Comparison of ENCODE assay signal across 13 cellular contexts in the genomic region with DNA sequence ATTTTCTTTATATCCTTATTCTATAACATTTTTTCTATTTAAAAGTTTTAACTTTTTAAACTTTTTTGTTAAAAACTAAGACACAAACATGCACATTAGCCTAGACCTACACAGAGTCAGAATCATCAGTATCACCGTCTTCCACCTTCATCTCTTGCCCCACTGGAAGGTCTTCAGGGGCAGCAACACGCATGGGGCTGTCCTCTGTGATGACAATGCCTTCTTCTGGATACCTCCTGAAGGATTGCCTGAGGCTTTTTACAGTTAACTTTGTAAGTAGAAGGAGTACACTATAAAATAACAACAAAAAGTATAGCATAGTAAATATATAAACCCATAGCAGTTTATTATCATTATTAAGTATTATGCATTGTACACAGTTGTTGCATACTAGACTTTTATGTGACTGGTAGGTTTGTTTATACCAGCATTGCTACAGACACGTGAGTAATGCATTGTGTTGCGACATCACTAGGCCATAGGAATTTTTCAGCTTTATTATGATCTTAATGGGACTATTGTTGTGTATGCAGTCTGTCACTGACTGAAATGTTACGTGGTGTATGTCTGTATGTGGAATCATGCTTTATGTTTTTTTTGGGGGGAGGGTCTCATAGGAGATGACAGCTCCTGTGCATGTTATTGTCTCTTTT. TPM values are rescaled to one million over a fixed set of nuclear protein-coding genes. Genes with fewer than 3 reads are reported as not detected.
DNase-seq lines count a peak whose midpoint lies in the region; ATAC-seq and TF ChIP-seq lines count a peak whose summit lies in the region.
"Had no signal": no experiment of that assay in that cellular context is flagged by ENCODE, and none has a peak within 500 bp of the region (broad histone marks: within the 10 kb centered on the region; RNA-seq: fewer than 3 reads in every experiment).

No MANE protein-coding gene starts in this region.

- no peak overlapping the region for H3K4me3 ChIP-seq in AG04449 (ENCODE audit: low read depth, low read length)

- ATAC-seq in HG03354 (IDR thresholded peaks at IDR 0.05; ENCODE audit: poor library complexity, severe bottlenecking, unreplicated experiment) (no peak), GM21360 (IDR thresholded peaks at IDR 0.05; ENCODE audit: unreplicated experiment) (no peak)
- ATAC-seq: activated CD8-positive, alpha-beta memory T cell treated with anti-CD3 and anti-CD28 coated beads, Interleukin-2, amount 10 ng/mL, durations not matched to agents 7 days and 5 days had no signal

- intact Hi-C loops in activated T-helper 2 cell treated with anti-CD3 and anti-CD28 coated beads, Interferon-gamma antibody, Interleukin-2, Interleukin-4, amounts not matched to agents 10 μg/mL and 5 μg/mL and 100 μg/mL, durations not matched to agents 14 hours and 24 hours and 36 hours (cut with micrococcal nuclease), result loop anchor here (5.0 kb wide), 1 partner anchor 48 kb away; no protein-coding TSS in a partner anchor

- DNase-seq in AG04449 (ENCODE audit: low read depth, low spot score), result peak; percentile 37
- peak; percentile 84 for DNase-seq in HT1080 (ENCODE audit: low read depth)
- DNase-seq in activated T-helper 2 cell treated with anti-CD3 and anti-CD28 coated beads, Interferon-gamma antibody, Interleukin-2, Interleukin-4, amounts not matched to agents 10 μg/mL and 5 μg/mL and 100 μg/mL, durations not matched to agents 14 hours and 24 hours and 36 hours (ENCODE audit: low spot score), result no peak
- DNase-seq in glomerular visceral epithelial cell (ENCODE audit: extremely low spot score), result peak; percentile 28
- DNase-seq in retina, result no peak
- no peak for DNase-seq in activated naive CD4-positive, alpha-beta T cell treated with anti-CD3 and anti-CD28 coated beads, Interleukin-2, amount 50 U/mL, for 16 hours
- DNase-seq: activated CD8-positive, alpha-beta memory T cell treated with anti-CD3 and anti-CD28 coated beads, Interleukin-2, amount 10 ng/mL, durations not matched to agents 7 days and 5 days; CD4-positive, alpha-beta memory T cell; H7; NCI-H345 had no signal

- POLR2A ChIA-PET in AG04449 (lab: Yijun Ruan, JAX), result interaction anchor here (0.6 to 1.2 kb wide), 3 partner anchors 18 to 21 kb away, joined by 3 to 8 read pairs (median 3); partner anchors contain the start of gene ATP1B3

- H3K27ac Mint-ChIP-seq in activated T-helper 2 cell treated with anti-CD3 and anti-CD28 coated beads, Interferon-gamma antibody, Interleukin-2, Interleukin-4, amounts not matched to agents 10 μg/mL and 5 μg/mL and 100 μg/mL, durations not matched to agents 14 hours and 24 hours and 36 hours, result peak overlapping the region; percentile 10
- H3K27ac Mint-ChIP-seq: activated CD8-positive, alpha-beta memory T cell treated with anti-CD3 and anti-CD28 coated beads, Interleukin-2, amount 10 ng/mL, durations not matched to agents 7 days and 5 days; stimulated activated naive CD8-positive, alpha-beta T cell treated with anti-CD3 and anti-CD28 coated beads, Interleukin-15, Interleukin-2, amounts not matched to agents 100 ng/mL and 50 ng/mL, for 24 hours had no signal

- H3K36me3 Mint-ChIP-seq in activated T-helper 2 cell treated with anti-CD3 and anti-CD28 coated beads, Interferon-gamma antibody, Interleukin-2, Interleukin-4, amounts not matched to agents 10 μg/mL and 5 μg/mL and 100 μg/mL, durations not matched to agents 14 hours and 24 hours and 36 hours (ENCODE audit: low read depth), result peaks cover 69% of the 10 kb centered on the region

- CTCF ChIA-PET in AG04449 (lab: Yijun Ruan, JAX), result interaction anchor here (1.0 to 5.5 kb wide), 3 partner anchors 9 to 19 kb away, joined by 3 to 26 read pairs (median 25); partner anchors contain the start of gene ATP1B3

- H3K27me3 Mint-ChIP-seq in activated T-helper 2 cell treated with anti-CD3 and anti-CD28 coated beads, Interferon-gamma antibody, Interleukin-2, Interleukin-4, amounts not matched to agents 10 μg/mL and 5 μg/mL and 100 μg/mL, durations not matched to agents 14 hours and 24 hours and 36 hours (ENCODE audit: low read depth), result no peaks in the 10 kb centered on the region
- H3K27me3 Mint-ChIP-seq: activated CD8-positive, alpha-beta memory T cell treated with anti-CD3 and anti-CD28 coated beads, Interleukin-2, amount 10 ng/mL, durations not matched to agents 7 days and 5 days; CD4-positive, alpha-beta memory T cell; stimulated activated naive CD8-positive, alpha-beta T cell treated with anti-CD3 and anti-CD28 coated beads, Interleukin-15, Interleukin-2, amounts not matched to agents 100 ng/mL and 50 ng/mL, for 24 hours had no signal

- TF ChIP-seq CTCF in AG04449 (IDR thresholded peaks at IDR 0.05; ENCODE audit: insufficient read depth, low read length, missing control alignments), result no peak

- H3K4me1 Mint-ChIP-seq in activated T-helper 2 cell treated with anti-CD3 and anti-CD28 coated beads, Interferon-gamma antibody, Interleukin-2, Interleukin-4, amounts not matched to agents 10 μg/mL and 5 μg/mL and 100 μg/mL, durations not matched to agents 14 hours and 24 hours and 36 hours (ENCODE audit: low read depth), result peaks cover 35% of the 10 kb centered on the region

- H3K9me3 Mint-ChIP-seq in activated T-helper 2 cell treated with anti-CD3 and anti-CD28 coated beads, Interferon-gamma antibody, Interleukin-2, Interleukin-4, amounts not matched to agents 10 μg/mL and 5 μg/mL and 100 μg/mL, durations not matched to agents 14 hours and 24 hours and 36 hours, result peaks cover 15% of the 10 kb centered on the region

- no peak overlapping the region for H3K4me3 Mint-ChIP-seq in activated T-helper 2 cell treated with anti-CD3 and anti-CD28 coated beads, Interferon-gamma antibody, Interleukin-2, Interleukin-4, amounts not matched to agents 10 μg/mL and 5 μg/mL and 100 μg/mL, durations not matched to agents 14 hours and 24 hours and 36 hours (ENCODE audit: low read depth)
- H3K4me3 Mint-ChIP-seq: activated CD8-positive, alpha-beta memory T cell treated with anti-CD3 and anti-CD28 coated beads, Interleukin-2, amount 10 ng/mL, durations not matched to agents 7 days and 5 days; CD4-positive, alpha-beta memory T cell; stimulated activated naive CD8-positive, alpha-beta T cell treated with anti-CD3 and anti-CD28 coated beads, Interleukin-15, Interleukin-2, amounts not matched to agents 100 ng/mL and 50 ng/mL, for 24 hours had no signal

RNA-seq across cellular contexts. Expression of gene ATP1B3, which starts 18.2 kb away (rescaled TPM):
- total RNA-seq in HT1080 (2014; rRNA removed; shearing (Covaris generic)), result 75.3 and 119 TPM in 2 replicates
- polyA plus RNA-seq in HT1080 (2015; cell fraction: cytosol; rRNA removed), result 201 and 218 TPM in 2 replicates
- 196 and 213 TPM in 2 replicates for polyA plus RNA-seq in HT1080 (2015; cell fraction: nucleus; rRNA removed)
- 206 and 217 TPM in 2 replicates for total RNA-seq in activated T-helper 2 cell treated with anti-CD3 and anti-CD28 coated beads, Interferon-gamma antibody, Interleukin-2, Interleukin-4, amounts not matched to agents 10 μg/mL and 5 μg/mL and 100 μg/mL, durations not matched to agents 14 hours and 24 hours and 36 hours

Comparison
In these comparisons a context has a peak if more than half of its experiments do, and no peak if none do; other contexts are left out.
1. DNase-seq: peak in AG04449 (single experiment), HT1080 (single experiment) and glomerular visceral epithelial cell (single experiment); none in activated T-helper 2 cell treated with anti-CD3 and anti-CD28 coated beads, Interferon-gamma antibody, Interleukin-2, Interleukin-4, amounts not matched to agents 10 μg/mL and 5 μg/mL and 100 μg/mL, durations not matched to agents 14 hours and 24 hours and 36 hours (single experiment), retina (single experiment) and activated naive CD4-positive, alpha-beta T cell treated with anti-CD3 and anti-CD28 coated beads, Interleukin-2, amount 50 U/mL, for 16 hours (single experiment).